In genomic region chr1:190286111-190286510, GRCh38 we compare ENCODE assay signal across 8 cellular contexts.
"Had no signal": no experiment of that assay in that cellular context is flagged by ENCODE, and none has a peak within 500 bp of the region (broad histone marks: within the 10 kb centered on the region; RNA-seq: fewer than 3 reads in every experiment).

No MANE protein-coding gene starts in this region.

- DNase-seq: H9, HCEC 1CT, HFFc6, KG1 had no signal

- H3K4me3 ChIP-seq: GM23338 had no signal

- H3K27ac ChIP-seq: HL-60 had no signal

- H3K4me2 ChIP-seq: GM23338 had no signal

- H2AFZ ChIP-seq: GM23338 had no signal

- FAIRE-seq: H1, H54 had no signal
